Comparison of ENCODE assay signal across 33 cellular contexts in the genomic region with DNA sequence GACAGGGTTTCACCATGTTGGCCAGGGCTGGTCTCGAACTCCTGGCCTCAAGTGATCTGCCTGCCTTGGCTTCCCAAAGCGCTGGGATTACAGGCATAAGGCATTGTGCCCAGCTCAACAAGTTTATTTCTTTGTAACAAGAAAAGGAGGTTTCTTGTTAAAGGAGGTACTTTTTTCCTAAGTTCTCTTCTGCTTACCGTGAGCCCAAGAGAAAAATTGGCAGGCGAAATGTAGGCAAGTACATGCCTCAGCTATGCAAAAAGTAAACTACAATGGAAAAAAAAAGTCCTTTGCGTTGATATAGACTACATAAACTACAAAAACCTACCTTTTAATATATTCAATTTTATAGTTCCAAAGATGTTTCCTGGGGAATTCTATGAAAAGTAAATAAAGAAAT.
DNase-seq lines count a peak whose midpoint lies in the region; ATAC-seq, FAIRE-seq and TF ChIP-seq lines count a peak whose summit lies in the region.
"Had no signal": no experiment of that assay in that cellular context is flagged by ENCODE, and none has a peak within 500 bp of the region (broad histone marks: within the 10 kb centered on the region; RNA-seq: fewer than 3 reads in every experiment).

No MANE protein-coding gene starts in this region.

- 72 to 79% (median 79%) methylated on average over 5 of the region's 5 CpGs for WGBS in small intestine, 3 donors

- peak overlapping the region; percentile 77 for H3K27ac ChIP-seq in BLaER1
- H3K27ac ChIP-seq in small intestine (ENCODE audit: low read depth in 1 of 2, low read length in 1 of 2): no peak overlapping the region
- no peak overlapping the region for H3K27ac ChIP-seq in SJCRH30
- H3K27ac ChIP-seq: left ventricle myocardium inferior, neutrophil, prostate gland, stomach, thyroid gland, uterus had no signal

- H3K4me2 ChIP-seq in BLaER1: peak overlapping the region; percentile 70
- H3K4me2 ChIP-seq: SK-N-SH had no signal

- H3K9ac ChIP-seq in BLaER1: peak overlapping the region; percentile 45; the same call in 1 of the 2 replicates
- H3K9ac ChIP-seq: SK-N-SH had no signal

- no peaks in the 10 kb centered on the region for H4K20me1 ChIP-seq in BLaER1

- intact Hi-C loops in Right ventricle myocardium inferior (cut with DNase I): no loop called here

- no peak for ATAC-seq in Right ventricle myocardium inferior
- ATAC-seq: activated CD4-positive, CD25-positive, alpha-beta regulatory T cell treated with anti-CD3 and anti-CD28 coated beads, Interleukin-2, amount 50 U/mL, for 24 hours; activated T-helper 17 cell treated with anti-CD3 and anti-CD28 coated beads, Interleukin-2, amount 50 U/mL, for 72 hours; sciatic nerve had no signal

- H3K4me1 ChIP-seq in BLaER1: peaks cover 44% of the 10 kb centered on the region
- no peaks in the 10 kb centered on the region for H3K4me1 ChIP-seq in small intestine (ENCODE audit: control insufficient read depth in 2 of 2, insufficient read depth in 1 of 2, low read depth in 1 of 2, low read length in 1 of 2)
- no peaks in the 10 kb centered on the region for H3K4me1 ChIP-seq in SJCRH30
- H3K4me1 ChIP-seq: left ventricle myocardium inferior, prostate gland, stomach, thyroid gland, uterus had no signal

- in situ Hi-C loops in astrocyte of the spinal cord (cut with HindIII; ENCODE audit: low sequenced_read_pairs): no loop called here

- DNase-seq in MG63 (peak; percentile 81), astrocyte of the spinal cord (ENCODE audit: low read depth, low spot score) (peak; percentile 36), iris pigment epithelial cell (ENCODE audit: low read depth) (peak; percentile 82), Right ventricle myocardium inferior (ENCODE audit: missing footprints) (no peak), small intestine (no peak), SJCRH30 (no peak)
- DNase-seq: activated CD4-positive, alpha-beta memory T cell treated with anti-CD3 and anti-CD28 coated beads for 36 hours; activated CD8-positive, alpha-beta memory T cell treated with anti-CD3 and anti-CD28 coated beads, Interleukin-2, amount 50 U/mL, for 48 hours; activated naive CD4-positive, alpha-beta T cell treated with anti-CD3 and anti-CD28 coated beads, Interleukin-2, amount 10 ng/mL, durations not matched to agents 7 days and 5 days; amygdala; Calu3; CD4-positive, CD25-positive, alpha-beta regulatory T cell; DMS79; left ventricle myocardium inferior; NCI-H1092 treated with DMSO at 0.1 percent for 48 hours; NCI-H187 treated with DMSO at 0.1 percent for 48 hours; NCI-H2171; NCI-H82; SK-N-SH; stimulated activated CD4-positive, alpha-beta T cell treated with anti-CD3 and anti-CD28 coated beads, Interleukin-12 subunit alpha, Interleukin-12 subunit beta, amount 100 ng/mL, for 4 hours; stimulated activated CD4-positive, alpha-beta T cell treated with anti-CD3 and anti-CD28 coated beads, Interleukin-4, amount 100 ng/mL, for 1 hour; stomach; thyroid gland; uterus had no signal

- H3K4me3 ChIP-seq in BLaER1 (no peak overlapping the region), MG63 (no peak overlapping the region), astrocyte of the spinal cord (ENCODE audit: low read depth, low read length) (no peak overlapping the region), small intestine (ENCODE audit: low read depth in 1 of 2, low read length in 2 of 2) (no peak overlapping the region), SJCRH30 (no peak overlapping the region)
- H3K4me3 ChIP-seq: left ventricle myocardium inferior, prostate gland, stomach, thyroid gland, uterus had no signal

- TF ChIP-seq CTCF in astrocyte of the spinal cord (IDR thresholded peaks at IDR 0.05; ENCODE audit: low read depth, low read length): no peak

- H3K27me3 ChIP-seq in BLaER1 (no peaks in the 10 kb centered on the region), MG63 (no peaks in the 10 kb centered on the region), small intestine (ENCODE audit: control insufficient read depth in 2 of 2, insufficient read depth in 2 of 2, low read length in 2 of 2) (no peaks in the 10 kb centered on the region), SJCRH30 (no peaks in the 10 kb centered on the region)
- H3K27me3 ChIP-seq: neutrophil, thyroid gland, uterus had no signal

- no peaks in the 10 kb centered on the region for H3K36me3 ChIP-seq in BLaER1
- peaks cover 5% of the 10 kb centered on the region; the same call in 1 of the 2 replicates for H3K36me3 ChIP-seq in MG63
- no peaks in the 10 kb centered on the region for H3K36me3 ChIP-seq in small intestine (ENCODE audit: control insufficient read depth in 2 of 2, insufficient read depth in 2 of 2, low read length in 2 of 2)
- no peaks in the 10 kb centered on the region for H3K36me3 ChIP-seq in SJCRH30
- H3K36me3 ChIP-seq: left ventricle myocardium inferior, neutrophil, prostate gland, stomach, thyroid gland, uterus had no signal

- FAIRE-seq in small intestine (lab: Jason Lieb, UNC): no peak
- FAIRE-seq: bronchial epithelial cell, keratinocyte, TTC549 had no signal

- H3K9me3 ChIP-seq in BLaER1 (peaks cover 20% of the 10 kb centered on the region), MG63 (no peaks in the 10 kb centered on the region), small intestine (ENCODE audit: control insufficient read depth, low read depth) (no peaks in the 10 kb centered on the region), SJCRH30 (replicated peaks) (no peaks in the 10 kb centered on the region)
- H3K9me3 ChIP-seq: left ventricle myocardium inferior, neutrophil, prostate gland, SK-N-SH, stomach, thyroid gland, uterus had no signal

Comparison
In these comparisons a context has a peak if more than half of its experiments do, and no peak if none do; other contexts are left out.
1. DNase-seq: peak in MG63 (single experiment), astrocyte of the spinal cord (single experiment) and iris pigment epithelial cell (single experiment); none in Right ventricle myocardium inferior (single experiment), small intestine (single experiment) and SJCRH30 (0 of 2).